In the genomic region with DNA sequence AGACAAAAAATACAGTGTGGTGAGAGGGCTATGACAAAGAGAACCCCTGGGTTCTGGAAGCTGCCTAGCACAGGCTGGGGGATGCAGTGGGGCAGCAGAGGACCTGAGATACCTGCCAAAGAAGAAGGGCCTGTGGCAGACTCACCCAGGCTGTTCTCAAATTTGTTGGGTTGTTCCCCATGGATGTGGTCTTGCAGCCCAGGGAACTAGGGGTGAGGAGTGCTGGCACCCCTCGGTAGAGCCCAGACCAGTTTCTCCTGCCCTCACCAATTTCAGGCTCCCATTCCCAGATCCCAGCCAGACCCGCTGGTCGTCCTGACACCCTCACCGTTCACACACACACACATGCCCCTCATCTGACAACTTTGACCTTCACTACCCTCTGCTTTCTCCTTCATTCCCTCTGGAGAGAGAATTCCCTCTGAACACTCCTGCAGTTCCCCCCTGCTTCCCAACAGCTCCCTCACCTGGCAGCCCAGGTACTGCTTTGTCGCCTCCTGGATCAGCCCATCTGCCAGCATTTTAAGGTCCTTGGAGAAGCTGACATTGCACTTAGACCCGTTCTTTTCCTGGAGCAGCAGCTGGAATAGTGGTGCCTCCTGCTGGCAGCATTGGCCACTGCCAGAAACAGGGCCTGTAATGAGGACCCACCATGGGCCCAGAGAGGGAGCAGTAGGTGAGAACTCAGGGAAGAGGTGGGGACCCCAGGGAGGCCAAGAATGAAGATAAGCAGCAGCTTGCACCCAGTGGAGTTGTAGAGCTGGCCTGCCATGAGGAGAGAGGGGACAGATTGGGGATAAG, we compare ENCODE assay signal across 8 cellular contexts. TPM values are rescaled to one million over a fixed set of nuclear protein-coding genes. Genes with fewer than 3 reads are reported as not detected.
DNase-seq lines count a peak whose midpoint lies in the region; ATAC-seq, FAIRE-seq and TF ChIP-seq lines count a peak whose summit lies in the region.

No MANE protein-coding gene starts in this region.

- H3K9me3 Mint-ChIP-seq in progenitor cell of endocrine pancreas (ENCODE audit: low read depth), result no peaks in the 10 kb centered on the region

- H3K36me3 Mint-ChIP-seq in progenitor cell of endocrine pancreas (ENCODE audit: insufficient read depth), result no peaks in the 10 kb centered on the region

- H3K4me3 ChIP-seq in LNCaP clone FGC (ENCODE audit: low read depth, low read length) (no peak overlapping the region), right cardiac atrium (ENCODE audit: low read length) (no peak overlapping the region)

- no peaks in the 10 kb centered on the region for H3K27me3 ChIP-seq in right cardiac atrium (ENCODE audit: control insufficient read depth, insufficient read depth)

- WGBS in right cardiac atrium, result 34% methylated on average over 6 of the region's 6 CpGs

- TF ChIP-seq CTCF in LNCaP clone FGC (IDR thresholded peaks at IDR 0.05; ENCODE audit: control insufficient read depth, extremely low read depth, insufficient read depth) (peak; percentile 50), progenitor cell of endocrine pancreas (IDR thresholded peaks at IDR 0.05; ENCODE audit: unreplicated experiment) (peak; percentile 76)

- H3K9me3 ChIP-seq in right cardiac atrium (ENCODE audit: control insufficient read depth, low read length), result no peaks in the 10 kb centered on the region

- intact Hi-C loops in right cardiac atrium (cut with DNase I), result loop anchor here in 1 of 4 donors (5.0 kb wide), 1 partner anchor 205 kb away; no protein-coding TSS in a partner anchor

- DNase-seq in AG08395 (ENCODE audit: low spot score) (peak; percentile 64), GM18507 (ENCODE audit: extremely low spot score, insufficient read length, low read depth) (no peak), LNCaP clone FGC (ENCODE audit: low read depth) (no peak), RPMI8226 (peak; percentile 70), amniotic epithelial cell (ENCODE audit: low read depth) (peak; percentile 64), right cardiac atrium (peak; percentile 64 to 87 (median 85)), progenitor cell of endocrine pancreas (ENCODE audit: low spot score, unreplicated experiment) (peak; percentile 49)

- peaks cover 3% of the 10 kb centered on the region for H3K27me3 Mint-ChIP-seq in progenitor cell of endocrine pancreas

- H3K4me1 ChIP-seq in right cardiac atrium (ENCODE audit: control insufficient read depth, insufficient read depth, low read length), result no peaks in the 10 kb centered on the region

- peak overlapping the region; percentile 69 for H3K27ac Mint-ChIP-seq in progenitor cell of endocrine pancreas

- H3K4me3 Mint-ChIP-seq in progenitor cell of endocrine pancreas (ENCODE audit: low read depth), result peak overlapping the region; percentile 50

- peak; percentile 81 for FAIRE-seq in GM18507 (lab: Jason Lieb, UNC)

- ATAC-seq in right cardiac atrium (peak; percentile 57 to 61), HG03108 (IDR thresholded peaks at IDR 0.05; ENCODE audit: unreplicated experiment) (no peak)

- peaks cover 17% of the 10 kb centered on the region for H3K4me1 Mint-ChIP-seq in progenitor cell of endocrine pancreas (ENCODE audit: low read depth)

- H3K27ac ChIP-seq in right cardiac atrium (ENCODE audit: low read length), result peak overlapping the region; percentile 25

RNA-seq across cellular contexts. Expression of a gene that starts 5.9 kb away (rescaled TPM):
- total RNA-seq in right cardiac atrium (10 to 100 TPM; 16.2 to 17.5 (median 16.7) TPM), progenitor cell of endocrine pancreas (42.8 and 50.3 TPM in 2 replicates)
- 11.5 TPM for polyA plus RNA-seq in right cardiac atrium

RNA-seq across cellular contexts. Expression of a gene that starts 8.2 kb away (rescaled TPM):
- total RNA-seq in right cardiac atrium (1,000 to 10,000 TPM; 1,076 to 1,430 (median 1,264) TPM), progenitor cell of endocrine pancreas (407 and 432 TPM in 2 replicates)
- polyA plus RNA-seq in right cardiac atrium, result 1,376 TPM

RNA-seq across cellular contexts. Expression of a gene that starts 16.8 kb away (rescaled TPM):
- total RNA-seq in right cardiac atrium, result 10 to 100 TPM; 15.9 to 27.7 (median 23.3) TPM
- polyA plus RNA-seq in right cardiac atrium, result 24.1 TPM
- total RNA-seq in progenitor cell of endocrine pancreas, result 7.9 and 9.7 TPM in 2 replicates

RNA-seq across cellular contexts. Expression of a gene that starts 21.1 kb away (rescaled TPM):
- total RNA-seq in right cardiac atrium (100 to 1,000 TPM; 134 to 149 (median 139) TPM), progenitor cell of endocrine pancreas (65.8 and 68.5 TPM in 2 replicates)
- polyA plus RNA-seq in right cardiac atrium, result 205 TPM

RNA-seq across cellular contexts. Expression of a gene that starts 29.3 kb away (rescaled TPM):
- total RNA-seq in right cardiac atrium (100 to 1,000 TPM; 465 to 674 (median 604) TPM), progenitor cell of endocrine pancreas (23.6 and 25.1 TPM in 2 replicates)
- 288 TPM for polyA plus RNA-seq in right cardiac atrium

Comparison
In these comparisons a context has a peak if more than half of its experiments do, and no peak if none do; other contexts are left out.
1. DNase-seq: peak in AG08395 (single experiment), RPMI8226 (single experiment), amniotic epithelial cell (single experiment), right cardiac atrium (3 of 3) and progenitor cell of endocrine pancreas (single experiment); none in GM18507 (single experiment) and LNCaP clone FGC (single experiment).